In genomic region chr10:15013530-15013929, GRCh38 we compare ENCODE assay signal across 8 cellular contexts. TPM values are rescaled to one million over a fixed set of nuclear protein-coding genes. Genes with fewer than 3 reads are reported as not detected.
"Had no signal": no experiment of that assay in that cellular context is flagged by ENCODE, and none has a peak within 500 bp of the region (broad histone marks: within the 10 kb centered on the region; RNA-seq: fewer than 3 reads in every experiment).

No MANE protein-coding gene starts in this region.

RNA-seq across cellular contexts. Expression of gene OLAH, which starts 30.2 kb away (rescaled TPM):
- total RNA-seq: activated B cell treated with CpG ODN at 0.5 μM for 24 hours, astrocyte, cardiac muscle cell, left ventricle myocardium superior, natural killer cell, T-cell had no signal
- polyA plus RNA-seq: cardiac muscle cell had no signal

RNA-seq across cellular contexts. Expression of gene MEIG1, which starts 54.3 kb away (rescaled TPM):
- total RNA-seq: cardiac muscle cell, chondrocyte, left ventricle myocardium superior, natural killer cell, subcutaneous adipose tissue, T-cell had no signal
